In the genomic region with DNA sequence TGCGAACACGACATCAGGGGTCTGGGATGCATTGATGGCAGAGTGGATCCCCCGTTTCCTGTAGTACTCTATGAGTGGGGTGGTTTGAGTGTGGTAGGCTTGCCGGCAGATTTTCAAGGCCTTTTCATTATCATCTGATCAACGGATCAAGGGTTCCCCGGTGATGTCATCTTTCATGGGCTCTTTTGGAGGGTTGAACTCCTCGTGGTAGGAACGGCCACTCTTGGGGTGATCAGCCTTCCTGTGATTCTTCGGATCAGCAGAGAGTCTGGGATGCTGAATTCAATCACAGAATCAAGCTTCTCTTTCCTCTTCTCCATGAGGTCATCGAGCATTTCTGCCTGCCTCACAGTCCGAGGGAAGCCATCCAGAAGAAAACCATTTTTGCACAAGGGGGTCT, we compare ENCODE assay signal across 3 cellular contexts. TPM values are rescaled to one million over a fixed set of nuclear protein-coding genes. Genes with fewer than 3 reads are reported as not detected.
"Had no signal": no experiment of that assay in that cellular context is flagged by ENCODE, and none has a peak within 500 bp of the region (broad histone marks: within the 10 kb centered on the region; RNA-seq: fewer than 3 reads in every experiment).

No MANE protein-coding gene starts in this region.

RNA-seq across cellular contexts. Expression of a gene that starts 53.8 kb away (rescaled TPM):
- total RNA-seq: HT1080, IMR-90 had no signal
- polyA plus RNA-seq: IgD-negative memory B cell, IMR-90 had no signal
